ENCODE assay signal across 18 cellular contexts in the genomic region with DNA sequence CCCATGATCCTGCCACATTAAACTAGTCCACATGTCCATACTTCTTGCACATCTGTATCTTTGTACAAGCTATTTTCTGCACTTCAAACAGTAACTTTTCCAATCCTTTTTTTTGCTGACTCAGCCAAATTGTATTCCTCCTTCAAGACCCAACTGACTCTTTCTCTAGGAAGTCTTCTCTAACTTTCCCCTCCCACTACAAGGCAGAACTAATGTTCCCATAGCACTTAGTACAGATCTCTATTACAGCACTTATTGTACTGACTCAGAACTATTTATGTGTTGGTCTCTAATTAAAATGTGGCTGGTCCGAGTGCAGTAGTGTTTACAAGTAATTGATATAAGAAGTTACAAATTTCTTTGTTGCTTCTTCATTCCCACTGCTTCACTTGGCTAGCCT.
"Had no signal": no experiment of that assay in that cellular context is flagged by ENCODE, and none has a peak within 500 bp of the region (broad histone marks: within the 10 kb centered on the region; RNA-seq: fewer than 3 reads in every experiment).

No MANE protein-coding gene starts in this region.

- H3K4me1 ChIP-seq: prostate gland, right atrium auricular region had no signal

- H3K36me3 ChIP-seq: neutrophil, ovary, prostate gland, right atrium auricular region had no signal

- H3K4me3 Mint-ChIP-seq: activated CD4-positive, alpha-beta T cell treated with anti-CD3 and anti-CD28 coated beads for 36 hours; activated naive CD8-positive, alpha-beta T cell treated with anti-CD3 and anti-CD28 coated beads, Interleukin-2, amount 50 U/mL, for 24 hours; nephron had no signal

- H3K27me3 Mint-ChIP-seq: activated CD4-positive, alpha-beta T cell treated with anti-CD3 and anti-CD28 coated beads for 36 hours; activated naive CD8-positive, alpha-beta T cell treated with anti-CD3 and anti-CD28 coated beads, Interleukin-2, amount 50 U/mL, for 24 hours had no signal

- H3K4me3 ChIP-seq: heart right ventricle, ovary, prostate gland, right atrium auricular region, transverse colon had no signal

- ATAC-seq: activated CD4-positive, alpha-beta T cell treated with anti-CD3 and anti-CD28 coated beads for 36 hours; activated naive CD8-positive, alpha-beta T cell treated with anti-CD3 and anti-CD28 coated beads, Interleukin-2, amount 50 U/mL, for 24 hours; heart right ventricle; left cardiac atrium had no signal

- H3K9me3 ChIP-seq: heart right ventricle, neutrophil, ovary, prostate gland, right atrium auricular region, transverse colon had no signal

- H3K27ac Mint-ChIP-seq: activated CD4-positive, alpha-beta T cell treated with anti-CD3 and anti-CD28 coated beads for 36 hours; activated naive CD8-positive, alpha-beta T cell treated with anti-CD3 and anti-CD28 coated beads, Interleukin-2, amount 50 U/mL, for 24 hours had no signal

- H3K27me3 ChIP-seq: heart right ventricle, neutrophil, ovary, right atrium auricular region, transverse colon had no signal

- H3K9me3 Mint-ChIP-seq: activated naive CD8-positive, alpha-beta T cell treated with anti-CD3 and anti-CD28 coated beads, Interleukin-2, amount 50 U/mL, for 24 hours; nephron had no signal

- H3K27ac ChIP-seq: heart right ventricle, neutrophil, ovary, prostate gland, right atrium auricular region, transverse colon had no signal

- H3K4me1 Mint-ChIP-seq: nephron had no signal

- DNase-seq: activated CD4-positive, alpha-beta T cell treated with anti-CD3 and anti-CD28 coated beads for 36 hours; activated CD4-positive, alpha-beta T cell treated with anti-CD3 and anti-CD28 coated beads, Interleukin-2, amount 50 U/mL, for 4 hours; activated gamma-delta T cell; activated naive CD4-positive, alpha-beta T cell treated with anti-CD3 and anti-CD28 coated beads, Interleukin-2, amount 50 U/mL, for 16 hours; activated naive CD8-positive, alpha-beta T cell treated with anti-CD3 and anti-CD28 coated beads, Interleukin-2, amount 50 U/mL, for 24 hours; cerebellar nuclear complex; cortex of kidney; foreskin fibroblast; heart right ventricle; islet precursor cell; left cardiac atrium; stimulated activated CD4-positive, alpha-beta T cell treated with anti-CD3 and anti-CD28 coated beads, Interleukin-4, amount 100 ng/mL, for 24 hours; transverse colon had no signal
